ENCODE assay signal across 1 cellular context in genomic region chr2:219624565-219624964, GRCh38.
TF ChIP-seq lines count a peak whose summit lies in the region.

No MANE protein-coding gene starts in this region.

TF ChIP-seq in H1, 55 proteins besides CTCF, POLR2A, EP300 and RAD21:
- TF ChIP-seq CTBP2 (IDR thresholded peaks at IDR 0.05; ENCODE audit: borderline replicate concordance, insufficient read depth, insufficient read length, low read length) (no peak), SRF (IDR thresholded peaks at IDR 0.05; ENCODE audit: low read depth, low read length) (no peak), E2F6 (IDR thresholded peaks at IDR 0.05) (no peak), KDM4A (IDR thresholded peaks at IDR 0.05; ENCODE audit: low read depth, low read length, severe bottlenecking) (no peak), NANOG (IDR thresholded peaks at IDR 0.05; ENCODE audit: insufficient read depth, low read depth, low read length, poor library complexity, severe bottlenecking) (no peak), CHD1 (IDR thresholded peaks at IDR 0.05; ENCODE audit: low read depth, low read length) (no peak), BCL11A (IDR thresholded peaks at IDR 0.05; ENCODE audit: low read depth in 2 of 2, low read length in 2 of 2) (no peak), SP4 (IDR thresholded peaks at IDR 0.05; ENCODE audit: low read length) (no peak), TBP (IDR thresholded peaks at IDR 0.05; ENCODE audit: low read depth, low read length) (no peak), PHF8 (conservative IDR thresholded peaks at IDR 0.05; ENCODE audit: low read depth, low read length) (no peak), CBX5 (IDR thresholded peaks at IDR 0.05; ENCODE audit: low read depth, low read length) (no peak)
